ENCODE assay signal across 8 cellular contexts in the genomic region with DNA sequence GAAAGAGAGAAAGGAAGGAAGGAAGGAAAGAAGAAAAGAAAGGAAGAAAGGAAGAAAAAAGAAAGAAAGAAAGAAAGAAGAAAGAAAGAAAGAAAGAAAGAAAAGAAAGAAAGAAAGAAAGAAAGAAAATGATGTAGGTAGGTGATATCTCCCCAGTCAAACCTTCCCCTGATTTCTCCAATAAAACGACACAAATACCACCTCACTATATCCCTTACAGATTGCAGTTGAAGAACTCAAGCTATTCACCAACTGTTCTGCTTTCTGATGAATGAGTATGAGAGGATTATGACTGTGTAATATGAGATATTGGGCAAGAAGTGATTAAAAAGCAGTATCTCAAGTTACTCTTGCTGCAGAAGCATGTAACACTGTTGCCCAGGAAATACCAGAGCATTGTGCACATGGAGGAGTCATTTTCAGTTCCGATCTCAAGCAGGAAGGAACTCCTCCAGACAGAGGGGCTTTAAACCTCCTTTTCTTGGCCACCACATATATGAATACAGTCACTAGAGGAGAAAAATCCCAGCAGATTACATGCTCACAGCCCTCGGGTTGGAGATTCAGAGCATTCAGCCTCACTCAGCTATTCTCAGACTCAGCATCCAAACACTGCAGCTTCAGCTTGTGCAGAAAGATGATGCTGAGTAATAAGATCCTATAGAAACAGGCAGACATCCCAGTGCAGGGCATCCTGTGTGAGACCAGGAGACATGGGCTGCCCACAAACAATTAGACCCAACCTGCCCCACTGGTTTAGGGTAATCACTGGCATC.
A peak's percentile ranks its signal among the peaks of the same experiment; 100 is the strongest.
DNase-seq lines count a peak whose midpoint lies in the region; ATAC-seq and TF ChIP-seq lines count a peak whose summit lies in the region.

No MANE protein-coding gene starts in this region.

- H3K27me3 ChIP-seq in fibroblast of lung (ENCODE audit: control insufficient read depth, insufficient read depth, low read length): no peaks in the 10 kb centered on the region

- peak; percentile 9 for DNase-seq in activated naive CD4-positive, alpha-beta T cell treated with Interleukin-2 at 50 U/mL for 16 hours
- no peak for DNase-seq in activated naive CD4-positive, alpha-beta T cell (lab: John Stamatoyannopoulos, UW)
- DNase-seq in HT1080 (ENCODE audit: low read depth): peak; percentile 99
- peak; percentile 95 to 99 for DNase-seq in fibroblast of lung (ENCODE audit: low read depth in 2 of 2)
- peak; percentile 93 for DNase-seq in pulmonary artery endothelial cell (ENCODE audit: low read depth, low spot score)
- DNase-seq in activated CD4-positive, CD25-positive, alpha-beta regulatory T cell (lab: John Stamatoyannopoulos, UW): no peak

- peak overlapping the region; percentile 94 for H3K27ac ChIP-seq in fibroblast of lung (ENCODE audit: insufficient read depth, low read length)

- H3K36me3 ChIP-seq in fibroblast of lung (ENCODE audit: control insufficient read depth, insufficient read depth, low read length): no peaks in the 10 kb centered on the region

- H3K4me3 ChIP-seq in fibroblast of lung (replicated peaks in 1 of 4; ENCODE audit: control extremely low read depth in 1 of 4, insufficient read depth in 1 of 4, low read depth in 3 of 4, low read length in 4 of 4): peak overlapping the region; percentile 8 to 58 (median 30)

- peak overlapping the region; percentile 88 for H3K4me2 ChIP-seq in fibroblast of lung (ENCODE audit: extremely low read depth, insufficient read depth, low read length)

- peaks cover 2% of the 10 kb centered on the region for H3K36me3 Mint-ChIP-seq in T-helper 1 cell treated with Interleukin-12 subunit alpha and Interleukin-12 subunit beta and Interleukin-4 antibody, amounts not matched to agents 30 μg/mL and 1 μg/mL, for 36 hours (ENCODE audit: low read depth)

- H3K27ac Mint-ChIP-seq in T-helper 1 cell treated with Interleukin-12 subunit alpha and Interleukin-12 subunit beta and Interleukin-4 antibody, amounts not matched to agents 30 μg/mL and 1 μg/mL, for 36 hours: no peak overlapping the region

- peak overlapping the region; percentile 35 for H3K9ac ChIP-seq in fibroblast of lung (ENCODE audit: insufficient read depth, low read length)

- no peaks in the 10 kb centered on the region for H3K9me3 Mint-ChIP-seq in T-helper 1 cell treated with Interleukin-12 subunit alpha and Interleukin-12 subunit beta and Interleukin-4 antibody, amounts not matched to agents 30 μg/mL and 1 μg/mL, for 36 hours

- H3K4me3 Mint-ChIP-seq in T-helper 1 cell treated with Interleukin-12 subunit alpha and Interleukin-12 subunit beta and Interleukin-4 antibody, amounts not matched to agents 30 μg/mL and 1 μg/mL, for 36 hours: peak overlapping the region; percentile 60

- no peaks in the 10 kb centered on the region for H4K20me1 ChIP-seq in fibroblast of lung (ENCODE audit: control insufficient read depth, extremely low read depth, insufficient read depth, low read length)

- ATAC-seq in HG02840 (IDR thresholded peaks at IDR 0.05; ENCODE audit: low FRiP score, unreplicated experiment): no peak

- H3K27me3 Mint-ChIP-seq in T-helper 1 cell treated with Interleukin-12 subunit alpha and Interleukin-12 subunit beta and Interleukin-4 antibody, amounts not matched to agents 30 μg/mL and 1 μg/mL, for 36 hours (ENCODE audit: low read depth): peaks cover 46% of the 10 kb centered on the region

- TF ChIP-seq CTCF in fibroblast of lung (conservative IDR thresholded peaks at IDR 0.05 in 1 of 2, IDR thresholded peaks at IDR 0.05 in 1 of 2; ENCODE audit: low read depth in 1 of 2, low read length in 2 of 2): no peak

- no peak overlapping the region for H2AFZ ChIP-seq in fibroblast of lung (ENCODE audit: low read length)

- peaks cover 16% of the 10 kb centered on the region for H3K4me1 Mint-ChIP-seq in T-helper 1 cell treated with Interleukin-12 subunit alpha and Interleukin-12 subunit beta and Interleukin-4 antibody, amounts not matched to agents 30 μg/mL and 1 μg/mL, for 36 hours (ENCODE audit: low read depth)

- H3K9me3 ChIP-seq in fibroblast of lung (ENCODE audit: control insufficient read depth, insufficient read depth, low read depth, low read length): no peaks in the 10 kb centered on the region

- H3K4me1 ChIP-seq in fibroblast of lung (ENCODE audit: control insufficient read depth, extremely low read depth, insufficient read depth, low read length): peaks cover 30% of the 10 kb centered on the region

- no peaks in the 10 kb centered on the region for H3K79me2 ChIP-seq in fibroblast of lung (ENCODE audit: control insufficient read depth, insufficient read depth, low read length)

Comparison
In these comparisons a context has a peak if more than half of its experiments do, and no peak if none do; other contexts are left out.
1. DNase-seq: peak in activated naive CD4-positive, alpha-beta T cell treated with Interleukin-2 at 50 U/mL for 16 hours (single experiment), HT1080 (single experiment), fibroblast of lung (2 of 2) and pulmonary artery endothelial cell (single experiment); none in activated naive CD4-positive, alpha-beta T cell (0 of 4) and activated CD4-positive, CD25-positive, alpha-beta regulatory T cell (0 of 4).